In genomic region chr22:46934746-46935491, GRCh38 we compare ENCODE assay signal across 1 cellular context.
A peak's percentile ranks its signal among the peaks of the same experiment; 100 is the strongest.
TF ChIP-seq lines count a peak whose summit lies in the region.

No MANE protein-coding gene starts in this region.

TF ChIP-seq in GM12878, 131 proteins besides CTCF, POLR2A, EP300 and RAD21 (continued from another document):
- TF ChIP-seq REST (IDR thresholded peaks at IDR 0.05; ENCODE audit: low read depth, low read length) (no peak), CHD1 (IDR thresholded peaks at IDR 0.05; ENCODE audit: low read depth, low read length) (no peak), ZBED1 (IDR thresholded peaks at IDR 0.05; ENCODE audit: borderline replicate concordance) (no peak), TBL1XR1 (IDR thresholded peaks at IDR 0.05; ENCODE audit: low read depth, low read length) (no peak), RELA (IDR thresholded peaks at IDR 0.05; ENCODE audit: borderline replicate concordance, partially characterized antibody) (no peak), EGR1 (IDR thresholded peaks at IDR 0.05; ENCODE audit: borderline replicate concordance in 1 of 2, low read depth in 2 of 2, low read length in 2 of 2) (0 out of 3 replicates have a peak, but pooled peaks of 1 of the 2 experiments have one; percentile 14), BHLHE40 (IDR thresholded peaks at IDR 0.05; ENCODE audit: borderline replicate concordance in 1 of 2, low read depth in 2 of 2, low read length in 1 of 2) (no peak), USF2 (IDR thresholded peaks at IDR 0.05; ENCODE audit: borderline replicate concordance, low read depth, low read length) (no peak)
- TF ChIP-seq, protein P1, sequence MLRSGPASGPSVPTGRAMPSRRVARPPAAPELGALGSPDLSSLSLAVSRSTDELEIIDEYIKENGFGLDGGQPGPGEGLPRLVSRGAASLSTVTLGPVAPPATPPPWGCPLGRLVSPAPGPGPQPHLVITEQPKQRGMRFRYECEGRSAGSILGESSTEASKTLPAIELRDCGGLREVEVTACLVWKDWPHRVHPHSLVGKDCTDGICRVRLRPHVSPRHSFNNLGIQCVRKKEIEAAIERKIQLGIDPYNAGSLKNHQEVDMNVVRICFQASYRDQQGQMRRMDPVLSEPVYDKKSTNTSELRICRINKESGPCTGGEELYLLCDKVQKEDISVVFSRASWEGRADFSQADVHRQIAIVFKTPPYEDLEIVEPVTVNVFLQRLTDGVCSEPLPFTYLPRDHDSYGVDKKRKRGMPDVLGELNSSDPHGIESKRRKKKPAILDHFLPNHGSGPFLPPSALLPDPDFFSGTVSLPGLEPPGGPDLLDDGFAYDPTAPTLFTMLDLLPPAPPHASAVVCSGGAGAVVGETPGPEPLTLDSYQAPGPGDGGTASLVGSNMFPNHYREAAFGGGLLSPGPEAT (IDR thresholded peaks at IDR 0.05; ENCODE audit: low read depth), result no peak
- TF ChIP-seq, protein P2, sequence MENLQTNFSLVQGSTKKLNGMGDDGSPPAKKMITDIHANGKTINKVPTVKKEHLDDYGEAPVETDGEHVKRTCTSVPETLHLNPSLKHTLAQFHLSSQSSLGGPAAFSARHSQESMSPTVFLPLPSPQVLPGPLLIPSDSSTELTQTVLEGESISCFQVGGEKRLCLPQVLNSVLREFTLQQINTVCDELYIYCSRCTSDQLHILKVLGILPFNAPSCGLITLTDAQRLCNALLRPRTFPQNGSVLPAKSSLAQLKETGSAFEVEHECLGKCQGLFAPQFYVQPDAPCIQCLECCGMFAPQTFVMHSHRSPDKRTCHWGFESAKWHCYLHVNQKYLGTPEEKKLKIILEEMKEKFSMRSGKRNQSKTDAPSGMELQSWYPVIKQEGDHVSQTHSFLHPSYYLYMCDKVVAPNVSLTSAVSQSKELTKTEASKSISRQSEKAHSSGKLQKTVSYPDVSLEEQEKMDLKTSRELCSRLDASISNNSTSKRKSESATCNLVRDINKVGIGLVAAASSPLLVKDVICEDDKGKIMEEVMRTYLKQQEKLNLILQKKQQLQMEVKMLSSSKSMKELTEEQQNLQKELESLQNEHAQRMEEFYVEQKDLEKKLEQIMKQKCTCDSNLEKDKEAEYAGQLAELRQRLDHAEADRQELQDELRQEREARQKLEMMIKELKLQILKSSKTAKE (IDR thresholded peaks at IDR 0.05; ENCODE audit: low read depth, poor library complexity, severe bottlenecking), result no peak
